ENCODE assay signal across 13 cellular contexts in the genomic region with DNA sequence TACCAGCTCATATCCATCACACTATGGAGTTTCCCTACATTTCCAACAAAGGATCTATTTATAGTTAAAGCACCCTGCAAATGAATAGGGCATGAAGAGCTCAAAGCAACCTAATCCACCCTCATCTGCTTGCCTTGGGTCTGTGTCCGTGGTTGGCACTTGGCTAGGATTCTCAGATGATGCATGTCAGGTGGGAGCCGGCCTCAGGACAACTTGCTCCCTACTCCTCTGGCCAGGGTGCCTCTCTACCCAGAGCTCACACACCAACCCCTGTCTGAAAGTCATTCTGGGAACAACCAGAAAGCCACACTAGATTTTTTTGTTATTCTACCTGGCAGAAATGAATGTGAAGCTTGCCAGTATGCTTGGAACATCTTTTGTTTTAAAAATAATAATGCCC. TPM values are rescaled to one million over a fixed set of nuclear protein-coding genes. Genes with fewer than 3 reads are reported as not detected.
A peak's percentile ranks its signal among the peaks of the same experiment; 100 is the strongest.
DNase-seq lines count a peak whose midpoint lies in the region; ATAC-seq and TF ChIP-seq lines count a peak whose summit lies in the region.
"Had no signal": no experiment of that assay in that cellular context is flagged by ENCODE, and none has a peak within 500 bp of the region (broad histone marks: within the 10 kb centered on the region; RNA-seq: fewer than 3 reads in every experiment).

No MANE protein-coding gene starts in this region.

- POLR2A ChIA-PET in activated CD4-positive, alpha-beta memory T cell treated with anti-CD3 and anti-CD28 coated beads, Interleukin-2, amount 10 ng/mL, durations not matched to agents 7 days and 5 days (lab: Charles Lee) = interaction anchor here (0.6 to 5.4 kb wide), 13 partner anchors 12 to 768 kb away, joined by 3 to 140 read pairs (median 7); a partner anchor contains a TSS

- no peaks in the 10 kb centered on the region for H3K27me3 ChIP-seq in tibial artery

- ATAC-seq in left ventricle myocardium superior = peak; percentile 32
- peak; percentile 50 for ATAC-seq in stimulated activated effector memory CD8-positive, alpha-beta T cell treated with anti-CD3 and anti-CD28 coated beads, Interleukin-12 subunit alpha, Interleukin-12 subunit beta, amount 100 ng/mL, for 72 hours
- ATAC-seq: PC-3 had no signal

- H3K9me3 ChIP-seq in tibial artery = no peaks in the 10 kb centered on the region

- intact Hi-C loops in activated CD4-positive, alpha-beta T cell treated with anti-CD3 and anti-CD28 coated beads, Interleukin-2, amount 10 ng/mL, durations not matched to agents 24 days and 14 days (cut with micrococcal nuclease) = loop anchor here (1.0 to 10.0 kb wide), 4 partner anchors 30 to 436 kb away; a partner anchor contains a TSS
- intact Hi-C loops in left ventricle myocardium superior (cut with micrococcal nuclease) = no loop called here
- intact Hi-C loops in tibial artery (cut with DNase I; ENCODE audit: low total_unique reads) = no loop called here

- no peak for TF ChIP-seq CTCF in tibial artery (IDR thresholded peaks at IDR 0.05)

- H3K4me1 Mint-ChIP-seq in activated CD4-positive, alpha-beta T cell treated with anti-CD3 and anti-CD28 coated beads, Interleukin-2, amount 10 ng/mL, durations not matched to agents 24 days and 14 days = peaks cover 83% of the 10 kb centered on the region
- H3K4me1 Mint-ChIP-seq in activated CD4-positive, alpha-beta memory T cell treated with anti-CD3 and anti-CD28 coated beads, Interleukin-2, amount 10 ng/mL, durations not matched to agents 7 days and 5 days = peaks cover 90% of the 10 kb centered on the region
- peaks cover 87% of the 10 kb centered on the region for H3K4me1 Mint-ChIP-seq in stimulated activated effector memory CD8-positive, alpha-beta T cell treated with anti-CD3 and anti-CD28 coated beads, Interleukin-12 subunit alpha, Interleukin-12 subunit beta, amount 100 ng/mL, for 72 hours

- H3K27me3 Mint-ChIP-seq in activated CD4-positive, alpha-beta T cell treated with anti-CD3 and anti-CD28 coated beads, Interleukin-2, amount 10 ng/mL, durations not matched to agents 24 days and 14 days = no peaks in the 10 kb centered on the region
- no peaks in the 10 kb centered on the region for H3K27me3 Mint-ChIP-seq in activated CD4-positive, alpha-beta memory T cell treated with anti-CD3 and anti-CD28 coated beads, Interleukin-2, amount 10 ng/mL, durations not matched to agents 7 days and 5 days

- H3K4me3 Mint-ChIP-seq in activated CD4-positive, alpha-beta T cell treated with anti-CD3 and anti-CD28 coated beads, Interleukin-2, amount 10 ng/mL, durations not matched to agents 24 days and 14 days = peak overlapping the region; percentile 67
- peak overlapping the region; percentile 19 for H3K4me3 Mint-ChIP-seq in activated CD4-positive, alpha-beta memory T cell treated with anti-CD3 and anti-CD28 coated beads, Interleukin-2, amount 10 ng/mL, durations not matched to agents 7 days and 5 days
- peak overlapping the region; percentile 63 for H3K4me3 Mint-ChIP-seq in stimulated activated effector memory CD8-positive, alpha-beta T cell treated with anti-CD3 and anti-CD28 coated beads, Interleukin-12 subunit alpha, Interleukin-12 subunit beta, amount 100 ng/mL, for 72 hours
- H3K4me3 Mint-ChIP-seq: mesothelial cell of epicardium had no signal

- DNase-seq in activated CD4-positive, alpha-beta T cell treated with anti-CD3 and anti-CD28 coated beads, Interleukin-2, amount 10 ng/mL, durations not matched to agents 24 days and 14 days = peak; percentile 72
- DNase-seq in activated CD4-positive, alpha-beta T cell treated with anti-CD3 and anti-CD28 coated beads, Interleukin-2, amount 50 U/mL, for 4 hours = no peak
- no peak for DNase-seq in activated CD4-positive, alpha-beta memory T cell treated with anti-CD3 and anti-CD28 coated beads, Interleukin-2, amount 10 ng/mL, durations not matched to agents 7 days and 5 days
- DNase-seq in left ventricle myocardium superior (no peak), tibial artery (no peak), kidney tubule cell (ENCODE audit: low spot score) (no peak), NCI-H2227 treated with DMSO at 0.1 percent for 48 hours (lab: John Stamatoyannopoulos, UW) (no peak)
- DNase-seq in stimulated activated effector memory CD8-positive, alpha-beta T cell treated with anti-CD3 and anti-CD28 coated beads, Interleukin-12 subunit alpha, Interleukin-12 subunit beta, amount 100 ng/mL, for 72 hours (ENCODE audit: low spot score in 2 of 2) = no peak
- DNase-seq: effector CD8-positive, alpha-beta T cell; GF-D8; NCI-H1694; PC-3 had no signal

- peak overlapping the region; percentile 89 for H3K27ac Mint-ChIP-seq in activated CD4-positive, alpha-beta T cell treated with anti-CD3 and anti-CD28 coated beads, Interleukin-2, amount 10 ng/mL, durations not matched to agents 24 days and 14 days
- peak overlapping the region; percentile 93 for H3K27ac Mint-ChIP-seq in activated CD4-positive, alpha-beta memory T cell treated with anti-CD3 and anti-CD28 coated beads, Interleukin-2, amount 10 ng/mL, durations not matched to agents 7 days and 5 days
- peak overlapping the region; percentile 73 for H3K27ac Mint-ChIP-seq in stimulated activated effector memory CD8-positive, alpha-beta T cell treated with anti-CD3 and anti-CD28 coated beads, Interleukin-12 subunit alpha, Interleukin-12 subunit beta, amount 100 ng/mL, for 72 hours
- H3K27ac Mint-ChIP-seq: mesothelial cell of epicardium had no signal

- no peaks in the 10 kb centered on the region for H3K9me3 Mint-ChIP-seq in activated CD4-positive, alpha-beta T cell treated with anti-CD3 and anti-CD28 coated beads, Interleukin-2, amount 10 ng/mL, durations not matched to agents 24 days and 14 days
- no peaks in the 10 kb centered on the region for H3K9me3 Mint-ChIP-seq in activated CD4-positive, alpha-beta memory T cell treated with anti-CD3 and anti-CD28 coated beads, Interleukin-2, amount 10 ng/mL, durations not matched to agents 7 days and 5 days
- no peaks in the 10 kb centered on the region for H3K9me3 Mint-ChIP-seq in stimulated activated effector memory CD8-positive, alpha-beta T cell treated with anti-CD3 and anti-CD28 coated beads, Interleukin-12 subunit alpha, Interleukin-12 subunit beta, amount 100 ng/mL, for 72 hours
- H3K9me3 Mint-ChIP-seq: mesothelial cell of epicardium had no signal

- H3K27ac ChIP-seq in tibial artery = no peak overlapping the region

- H3K36me3 Mint-ChIP-seq in activated CD4-positive, alpha-beta T cell treated with anti-CD3 and anti-CD28 coated beads, Interleukin-2, amount 10 ng/mL, durations not matched to agents 24 days and 14 days (ENCODE audit: low read depth) = peaks cover 38% of the 10 kb centered on the region
- peaks cover 32% of the 10 kb centered on the region for H3K36me3 Mint-ChIP-seq in activated CD4-positive, alpha-beta memory T cell treated with anti-CD3 and anti-CD28 coated beads, Interleukin-2, amount 10 ng/mL, durations not matched to agents 7 days and 5 days (ENCODE audit: low read depth)
- H3K36me3 Mint-ChIP-seq in stimulated activated effector memory CD8-positive, alpha-beta T cell treated with anti-CD3 and anti-CD28 coated beads, Interleukin-12 subunit alpha, Interleukin-12 subunit beta, amount 100 ng/mL, for 72 hours = peaks cover 8% of the 10 kb centered on the region

- CTCF ChIA-PET in activated CD4-positive, alpha-beta memory T cell treated with anti-CD3 and anti-CD28 coated beads, Interleukin-2, amount 10 ng/mL, durations not matched to agents 7 days and 5 days (lab: Charles Lee) = interaction anchor here (0.6 to 4.6 kb wide), 9 partner anchors 9 to 128 kb away, joined by 4 to 111 read pairs (median 6); a partner anchor contains a TSS

- H3K36me3 ChIP-seq in tibial artery = no peaks in the 10 kb centered on the region

- H3K4me1 ChIP-seq in tibial artery = peaks cover under 1 to 30% (median 14%) of the 10 kb centered on the region in 4 donors

- H3K4me3 ChIP-seq in tibial artery = no peak overlapping the region

RNA-seq across cellular contexts. Expression of a gene that starts 13.2 kb away (rescaled TPM):
- 52.7 and 54.4 TPM in 2 replicates for total RNA-seq in activated CD4-positive, alpha-beta T cell treated with anti-CD3 and anti-CD28 coated beads, Interleukin-2, amount 10 ng/mL, durations not matched to agents 24 days and 14 days
- total RNA-seq in activated CD4-positive, alpha-beta memory T cell treated with anti-CD3 and anti-CD28 coated beads, Interleukin-2, amount 10 ng/mL, durations not matched to agents 7 days and 5 days = 10 to 100 TPM; 71.3 TPM
- total RNA-seq in left ventricle myocardium superior = 17.6 TPM
